Comparison of ENCODE assay signal across 8 cellular contexts in genomic region chr10:50723812-50724211, GRCh38.
DNase-seq lines count a peak whose midpoint lies in the region; ATAC-seq lines count a peak whose summit lies in the region.
"Not testable (repeated sequence)": the region's sequence is repeated elsewhere in the genome, so short reads cannot be mapped to it uniquely, and the experiment has no call there.

No MANE protein-coding gene starts in this region.

- not testable (repeated sequence) for H3K27ac Mint-ChIP-seq in effector memory CD8-positive, alpha-beta T cell; stimulated activated naive B cell treated with anti-CD40 and anti-IgM and Interleukin-4, amounts not matched to agents 10 μg/mL and 1 μg/mL and 100 μg/mL, for 72 hours

- not testable (repeated sequence) for H3K4me3 Mint-ChIP-seq in effector memory CD8-positive, alpha-beta T cell; stimulated activated naive B cell treated with anti-CD40 and anti-IgM and Interleukin-4, amounts not matched to agents 10 μg/mL and 1 μg/mL and 100 μg/mL, for 72 hours

- H3K36me3 Mint-ChIP-seq in effector memory CD8-positive, alpha-beta T cell (ENCODE audit: insufficient read depth); stimulated activated naive B cell treated with anti-CD40 and anti-IgM and Interleukin-4, amounts not matched to agents 10 μg/mL and 1 μg/mL and 100 μg/mL, for 72 hours: not testable (repeated sequence)

- not testable (repeated sequence) for H3K4me1 Mint-ChIP-seq in effector memory CD8-positive, alpha-beta T cell (ENCODE audit: low read depth in 2 of 2); stimulated activated naive B cell treated with anti-CD40 and anti-IgM and Interleukin-4, amounts not matched to agents 10 μg/mL and 1 μg/mL and 100 μg/mL, for 72 hours

- ATAC-seq in GM18498 (IDR thresholded peaks at IDR 0.05; ENCODE audit: unreplicated experiment) = peak; percentile 96
- ATAC-seq in GM19351 (IDR thresholded peaks at IDR 0.05; ENCODE audit: unreplicated experiment) = peak; percentile 93
- ATAC-seq in GM21529 (IDR thresholded peaks at IDR 0.05; ENCODE audit: unreplicated experiment) = peak; percentile 89
- ATAC-seq in HG02852 (IDR thresholded peaks at IDR 0.05; ENCODE audit: unreplicated experiment) = peak; percentile 93
- ATAC-seq in HG03354 (IDR thresholded peaks at IDR 0.05; ENCODE audit: poor library complexity, severe bottlenecking, unreplicated experiment) = peak; percentile 76
- ATAC-seq in effector memory CD8-positive, alpha-beta T cell (replicated peaks) = peak; percentile 79
- peak; percentile 88 for ATAC-seq in stimulated activated naive B cell treated with anti-CD40 and anti-IgM and Interleukin-4, amounts not matched to agents 10 μg/mL and 1 μg/mL and 100 μg/mL, for 72 hours (replicated peaks)

- DNase-seq in NOMO-1 treated with DMSO at 0.1 percent for 48 hours (lab: John Stamatoyannopoulos, UW; ENCODE audit: unreplicated experiment) = peak; percentile 10
- not testable (repeated sequence) for DNase-seq in effector memory CD8-positive, alpha-beta T cell
- DNase-seq in stimulated activated naive B cell treated with anti-CD40 and anti-IgM and Interleukin-4, amounts not matched to agents 10 μg/mL and 1 μg/mL and 100 μg/mL, for 72 hours = peak; percentile 5

- H3K27me3 Mint-ChIP-seq in effector memory CD8-positive, alpha-beta T cell = peaks cover 37 to 39% of the 10 kb centered on the region in 2 donors
- H3K27me3 Mint-ChIP-seq in stimulated activated naive B cell treated with anti-CD40 and anti-IgM and Interleukin-4, amounts not matched to agents 10 μg/mL and 1 μg/mL and 100 μg/mL, for 72 hours = peaks cover 17 to 44% of the 10 kb centered on the region in 2 donors

- H3K9me3 Mint-ChIP-seq in effector memory CD8-positive, alpha-beta T cell; stimulated activated naive B cell treated with anti-CD40 and anti-IgM and Interleukin-4, amounts not matched to agents 10 μg/mL and 1 μg/mL and 100 μg/mL, for 72 hours: not testable (repeated sequence)
